Comparison of ENCODE assay signal across 1 cellular context in the genomic region with DNA sequence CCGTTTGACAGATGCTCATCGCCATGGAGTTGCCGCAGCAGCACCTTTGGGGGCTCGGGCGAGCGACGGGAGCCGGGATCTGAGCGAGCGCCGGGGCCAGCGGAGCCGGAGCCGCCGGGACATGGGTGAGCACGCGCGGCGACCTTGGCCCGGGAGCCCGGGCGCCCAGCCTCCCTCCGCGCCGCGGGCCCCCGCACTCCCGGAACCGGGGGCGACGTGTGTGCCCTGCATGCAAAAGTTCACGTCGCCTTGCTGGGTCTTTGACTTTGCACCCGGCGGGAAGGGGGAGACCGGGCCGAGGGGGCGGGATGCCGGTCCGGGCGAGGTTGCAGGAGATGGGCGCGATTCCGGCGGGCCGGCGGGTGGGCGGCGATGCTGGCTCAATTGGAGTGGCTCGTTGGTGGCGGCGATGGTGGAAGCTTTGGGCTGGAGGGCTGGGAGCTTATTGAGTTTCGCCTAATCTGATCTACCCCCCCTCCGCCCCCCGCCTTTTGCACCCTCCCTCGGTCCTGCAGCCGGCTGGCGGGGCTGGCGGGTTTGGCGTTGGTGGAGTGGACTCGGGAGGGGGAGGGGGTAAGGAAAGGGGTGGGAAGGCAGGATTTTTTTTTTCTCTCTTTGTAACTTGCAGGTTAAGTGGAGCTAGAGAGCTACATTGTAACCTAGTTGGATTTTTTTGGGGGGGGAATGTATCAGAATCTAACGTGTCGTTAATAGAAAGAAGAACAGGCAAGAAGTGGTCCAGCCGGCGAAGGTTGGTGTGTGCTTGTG.
TF ChIP-seq lines count a peak whose summit lies in the region.

A gene (plus strand): TSS at position 618 of the 768 bp plus-strand sequence. CDS start 20,459 bp downstream, outside the sequence.

TF ChIP-seq in GM23338, 12 proteins besides CTCF, POLR2A, EP300 and RAD21:
- TF ChIP-seq, protein P1, sequence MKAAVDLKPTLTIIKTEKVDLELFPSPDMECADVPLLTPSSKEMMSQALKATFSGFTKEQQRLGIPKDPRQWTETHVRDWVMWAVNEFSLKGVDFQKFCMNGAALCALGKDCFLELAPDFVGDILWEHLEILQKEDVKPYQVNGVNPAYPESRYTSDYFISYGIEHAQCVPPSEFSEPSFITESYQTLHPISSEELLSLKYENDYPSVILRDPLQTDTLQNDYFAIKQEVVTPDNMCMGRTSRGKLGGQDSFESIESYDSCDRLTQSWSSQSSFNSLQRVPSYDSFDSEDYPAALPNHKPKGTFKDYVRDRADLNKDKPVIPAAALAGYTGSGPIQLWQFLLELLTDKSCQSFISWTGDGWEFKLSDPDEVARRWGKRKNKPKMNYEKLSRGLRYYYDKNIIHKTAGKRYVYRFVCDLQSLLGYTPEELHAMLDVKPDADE (IDR thresholded peaks at IDR 0.05) = no peak
- TF ChIP-seq POLR2AphosphoS5 (IDR thresholded peaks at IDR 0.05; ENCODE audit: low read depth) = no peak
- TF ChIP-seq EZH2 (IDR thresholded peaks at IDR 0.05; ENCODE audit: low read depth, unreplicated experiment) = no peak
TF ChIP-seq in GM23338: peak in this region for 0.
